19 cellular contexts compared by ENCODE assay signal in the genomic region with DNA sequence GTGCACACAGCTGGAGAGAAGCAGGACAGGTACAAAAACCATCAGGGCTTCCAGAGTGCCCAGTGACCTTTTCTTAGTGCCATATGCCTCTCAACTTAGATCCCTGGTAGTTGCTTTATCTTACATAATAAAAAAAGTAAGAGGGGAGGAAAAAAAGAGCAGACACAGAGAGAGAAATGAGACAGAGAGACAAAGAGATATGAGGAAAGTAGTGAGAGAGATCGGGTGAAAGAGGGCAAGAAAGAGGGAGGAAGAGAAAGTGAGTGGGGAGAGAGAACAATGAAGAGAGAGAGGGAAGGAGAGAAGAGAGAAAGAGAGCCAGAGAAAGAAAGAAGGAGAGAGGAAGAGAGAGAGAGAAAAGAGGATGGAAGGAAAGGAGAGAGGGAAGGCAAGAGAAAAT.
"Had no signal": no experiment of that assay in that cellular context is flagged by ENCODE, and none has a peak within 500 bp of the region (broad histone marks: within the 10 kb centered on the region; RNA-seq: fewer than 3 reads in every experiment).

No MANE protein-coding gene starts in this region.

- H3K4me1 Mint-ChIP-seq: mesothelial cell of epicardium had no signal

- H3K4me3 Mint-ChIP-seq: mesothelial cell of epicardium had no signal

- H3K27ac ChIP-seq: coronary artery, dorsolateral prefrontal cortex, esophagus muscularis mucosa, foreskin keratinocyte, gastroesophageal sphincter, heart right ventricle, left lung, lower lobe of right lung had no signal

- H3K4me1 ChIP-seq: esophagus muscularis mucosa, foreskin keratinocyte, gastroesophageal sphincter, heart right ventricle, left lung, lower lobe of right lung had no signal

- H3K36me3 ChIP-seq: esophagus muscularis mucosa, gastroesophageal sphincter, heart right ventricle, left lung, lower lobe of right lung had no signal

- H3K4me3 ChIP-seq: coronary artery, dorsolateral prefrontal cortex, esophagus muscularis mucosa, gastroesophageal sphincter, heart right ventricle, left lung, lower lobe of right lung, mucosa of descending colon had no signal

- H3K27me3 ChIP-seq: dorsolateral prefrontal cortex, esophagus muscularis mucosa, foreskin keratinocyte, gastroesophageal sphincter, heart right ventricle, left lung had no signal

- H3K9me3 ChIP-seq: esophagus muscularis mucosa, gastroesophageal sphincter, heart right ventricle, left lung, lower lobe of right lung, mucosa of descending colon had no signal

- ATAC-seq: foreskin keratinocyte, gastroesophageal sphincter, heart right ventricle, left cardiac atrium, left lung, left ventricle myocardium superior, lower lobe of right lung, mucosa of descending colon had no signal

- H3K36me3 Mint-ChIP-seq: mesothelial cell of epicardium had no signal

- DNase-seq: dermis blood vessel endothelial cell; dorsolateral prefrontal cortex; effector CD4-positive, alpha-beta T cell; effector memory CD4-positive, alpha-beta T cell; foreskin keratinocyte; glutamatergic neuron; head of caudate nucleus; heart right ventricle; hippocampal formation; left cardiac atrium; left lung; left ventricle myocardium superior; lower lobe of right lung; mesenchymal stem cell; mucosa of descending colon had no signal

- H3K27ac Mint-ChIP-seq: mesothelial cell of epicardium had no signal
